In the genomic region with DNA sequence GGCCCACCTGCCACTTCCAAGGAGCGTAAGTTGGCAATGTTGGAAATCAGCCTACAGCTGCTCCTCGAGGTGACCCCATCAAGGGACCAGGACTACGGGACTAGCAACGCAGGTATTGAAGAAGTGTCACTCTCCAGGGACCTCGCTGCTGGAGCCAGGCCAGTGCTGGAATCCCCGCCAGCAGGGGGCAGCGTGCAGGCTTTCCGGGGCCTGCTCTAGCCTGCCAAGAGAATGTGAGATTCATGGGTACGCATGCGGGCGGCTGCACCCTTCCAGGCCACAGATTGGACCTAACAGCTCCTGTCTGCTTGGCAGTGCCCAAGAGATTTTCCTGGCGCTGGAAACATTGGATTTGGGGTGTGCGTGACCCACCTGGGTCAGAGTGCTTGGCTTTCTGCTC, we compare ENCODE assay signal across 11 cellular contexts.
DNase-seq lines count a peak whose midpoint lies in the region; ATAC-seq and TF ChIP-seq lines count a peak whose summit lies in the region.
"Had no signal": no experiment of that assay in that cellular context is flagged by ENCODE, and none has a peak within 500 bp of the region (broad histone marks: within the 10 kb centered on the region; RNA-seq: fewer than 3 reads in every experiment).

No MANE protein-coding gene starts in this region.

- no peak for ATAC-seq in activated naive CD8-positive, alpha-beta T cell treated with anti-CD3 and anti-CD28 coated beads, Interleukin-2, amount 50 U/mL, for 24 hours

- no peaks in the 10 kb centered on the region for H3K9me2 ChIP-seq in DOHH2 (replicated peaks; ENCODE audit: control insufficient read depth, low read length)

- H3K4me3 ChIP-seq in DOHH2 (ENCODE audit: low read length) = no peak overlapping the region
- no peak overlapping the region for H3K4me3 ChIP-seq in uterus
- H3K4me3 ChIP-seq: coronary artery, HAP-1 had no signal

- peaks cover 31% of the 10 kb centered on the region for H3K4me1 Mint-ChIP-seq in HFFc6 (ENCODE audit: low read depth)
- no peaks in the 10 kb centered on the region for H3K4me1 Mint-ChIP-seq in activated naive CD8-positive, alpha-beta T cell treated with anti-CD3 and anti-CD28 coated beads, Interleukin-2, amount 50 U/mL, for 24 hours
- peaks cover 5% of the 10 kb centered on the region for H3K4me1 Mint-ChIP-seq in neural crest cell
- H3K4me1 Mint-ChIP-seq: stimulated activated naive CD8-positive, alpha-beta T cell treated with anti-CD3 and anti-CD28 coated beads, Interleukin-15, amount 100 ng/mL, for 72 hours had no signal

- H3K4me3 Mint-ChIP-seq in HFFc6 (no peak overlapping the region), neural crest cell (no peak overlapping the region)
- no peak overlapping the region for H3K4me3 Mint-ChIP-seq in activated naive CD8-positive, alpha-beta T cell treated with anti-CD3 and anti-CD28 coated beads, Interleukin-2, amount 50 U/mL, for 24 hours
- H3K4me3 Mint-ChIP-seq: stimulated activated naive CD8-positive, alpha-beta T cell treated with anti-CD3 and anti-CD28 coated beads, Interleukin-15, amount 100 ng/mL, for 72 hours had no signal

- H3K9me3 Mint-ChIP-seq in HFFc6 (no peaks in the 10 kb centered on the region), neural crest cell (no peaks in the 10 kb centered on the region)
- H3K9me3 Mint-ChIP-seq in activated naive CD8-positive, alpha-beta T cell treated with anti-CD3 and anti-CD28 coated beads, Interleukin-2, amount 50 U/mL, for 24 hours = no peaks in the 10 kb centered on the region

- H3K36me3 ChIP-seq in DOHH2 (ENCODE audit: control insufficient read depth, low read length) (no peaks in the 10 kb centered on the region), uterus (no peaks in the 10 kb centered on the region)
- H3K36me3 ChIP-seq: HAP-1 had no signal

- intact Hi-C loops in uterus (cut with DNase I; ENCODE audit: low total_unique reads) = no loop called here

- H3K79me2 ChIP-seq in DOHH2 (ENCODE audit: control insufficient read depth, low read length) = no peaks in the 10 kb centered on the region

- peak; percentile 70 for TF ChIP-seq CTCF in DOHH2 (IDR thresholded peaks at IDR 0.05; ENCODE audit: low read depth, low read length, poor library complexity, severe bottlenecking)
- peak; percentile 77 for TF ChIP-seq CTCF in HFFc6 (IDR thresholded peaks at IDR 0.05)
- peak; percentile 49 for TF ChIP-seq CTCF in neural crest cell (conservative IDR thresholded peaks at IDR 0.05)
- no peak for TF ChIP-seq CTCF in uterus (IDR thresholded peaks at IDR 0.05)

- H3K27ac Mint-ChIP-seq in HFFc6 = no peak overlapping the region
- H3K27ac Mint-ChIP-seq in activated naive CD8-positive, alpha-beta T cell treated with anti-CD3 and anti-CD28 coated beads, Interleukin-2, amount 50 U/mL, for 24 hours = no peak overlapping the region
- no peak overlapping the region for H3K27ac Mint-ChIP-seq in neural crest cell (ENCODE audit: unreplicated experiment)
- H3K27ac Mint-ChIP-seq: stimulated activated naive CD8-positive, alpha-beta T cell treated with anti-CD3 and anti-CD28 coated beads, Interleukin-15, amount 100 ng/mL, for 72 hours had no signal

- H3K4me1 ChIP-seq in DOHH2 (ENCODE audit: control insufficient read depth, low read length) = no peaks in the 10 kb centered on the region
- no peaks in the 10 kb centered on the region for H3K4me1 ChIP-seq in uterus
- H3K4me1 ChIP-seq: HAP-1 had no signal

- H3K9me3 ChIP-seq in DOHH2 (ENCODE audit: control insufficient read depth, insufficient read depth, low read length) (no peaks in the 10 kb centered on the region), uterus (no peaks in the 10 kb centered on the region)
- H3K9me3 ChIP-seq: HAP-1 had no signal

- peaks cover 24% of the 10 kb centered on the region for H3K27me3 Mint-ChIP-seq in HFFc6 (ENCODE audit: insufficient read depth)
- H3K27me3 Mint-ChIP-seq in activated naive CD8-positive, alpha-beta T cell treated with anti-CD3 and anti-CD28 coated beads, Interleukin-2, amount 50 U/mL, for 24 hours = no peaks in the 10 kb centered on the region
- H3K27me3 Mint-ChIP-seq in neural crest cell (ENCODE audit: low read depth) = no peaks in the 10 kb centered on the region
- H3K27me3 Mint-ChIP-seq: stimulated activated naive CD8-positive, alpha-beta T cell treated with anti-CD3 and anti-CD28 coated beads, Interleukin-15, amount 100 ng/mL, for 72 hours had no signal

- H3K27me3 ChIP-seq in DOHH2 (ENCODE audit: control insufficient read depth, low read length) (no peaks in the 10 kb centered on the region), uterus (no peaks in the 10 kb centered on the region)

- no peak overlapping the region for H3K27ac ChIP-seq in DOHH2 (ENCODE audit: low read depth, low read length)
- no peak overlapping the region for H3K27ac ChIP-seq in uterus
- H3K27ac ChIP-seq: coronary artery had no signal

- H4K20me1 ChIP-seq in DOHH2 (ENCODE audit: control insufficient read depth, insufficient read depth, low read depth, low read length) = no peaks in the 10 kb centered on the region

- H3K36me3 Mint-ChIP-seq in HFFc6 (ENCODE audit: low read depth) (no peaks in the 10 kb centered on the region), neural crest cell (ENCODE audit: low read depth) (no peaks in the 10 kb centered on the region)
- H3K36me3 Mint-ChIP-seq in activated naive CD8-positive, alpha-beta T cell treated with anti-CD3 and anti-CD28 coated beads, Interleukin-2, amount 50 U/mL, for 24 hours (ENCODE audit: low read depth) = no peaks in the 10 kb centered on the region

- H3F3A ChIP-seq in DOHH2 (ENCODE audit: control insufficient read depth, insufficient read depth) = no peaks in the 10 kb centered on the region

- H3K4me2 ChIP-seq in DOHH2 (ENCODE audit: low read length) = no peak overlapping the region

- no peak for TF ChIP-seq POLR2A in uterus (IDR thresholded peaks at IDR 0.05)

- DNase-seq in HFFc6 (no peak), neural crest cell (ENCODE audit: low read depth, low spot score) (peak; percentile 38), uterus (no peak), amygdala (lab: John Stamatoyannopoulos, UW) (no peak)
- peak; percentile 10 for DNase-seq in activated naive CD8-positive, alpha-beta T cell treated with anti-CD3 and anti-CD28 coated beads, Interleukin-2, amount 50 U/mL, for 24 hours
- DNase-seq in effector CD4-positive, alpha-beta T cell = no peak
- DNase-seq: retina had no signal

Comparison
In these comparisons a context has a peak if more than half of its experiments do, and no peak if none do; other contexts are left out.
1. CTCF ChIP-seq: peak in DOHH2 (single experiment), HFFc6 (single experiment) and neural crest cell (single experiment); none in uterus (0 of 4).
2. DNase-seq: peak in activated naive CD8-positive, alpha-beta T cell treated with anti-CD3 and anti-CD28 coated beads, Interleukin-2, amount 50 U/mL, for 24 hours (single experiment) and neural crest cell (single experiment); none in HFFc6 (single experiment), uterus (0 of 2), amygdala (0 of 56) and effector CD4-positive, alpha-beta T cell (single experiment).